Comparison of ENCODE assay signal across 8 cellular contexts in genomic region chr19:34220472-34221063, GRCh38. TPM values are rescaled to one million over a fixed set of nuclear protein-coding genes. Genes with fewer than 3 reads are reported as not detected.
DNase-seq lines count a peak whose midpoint lies in the region; ATAC-seq, FAIRE-seq and TF ChIP-seq lines count a peak whose summit lies in the region.

No MANE protein-coding gene starts in this region.

- H3K27me3 ChIP-seq in AG04450 (ENCODE audit: control insufficient read depth, insufficient read depth, low read length) = no peaks in the 10 kb centered on the region

- no peaks in the 10 kb centered on the region for H3K9me3 Mint-ChIP-seq in activated CD4-positive, alpha-beta T cell treated with anti-CD3 and anti-CD28 coated beads, Interleukin-2, amount 10 ng/mL, durations not matched to agents 7 days and 5 days
- no peaks in the 10 kb centered on the region for H3K9me3 Mint-ChIP-seq in mesothelial cell of epicardium

- TF ChIP-seq POLR2A in H54 (IDR thresholded peaks at IDR 0.05; ENCODE audit: low read depth, low read length) = no peak

- peaks cover 56% of the 10 kb centered on the region for H3K4me1 Mint-ChIP-seq in activated CD4-positive, alpha-beta T cell treated with anti-CD3 and anti-CD28 coated beads, Interleukin-2, amount 10 ng/mL, durations not matched to agents 7 days and 5 days
- H3K4me1 Mint-ChIP-seq in mesothelial cell of epicardium = peaks cover 21% of the 10 kb centered on the region

- peak; percentile 87 for FAIRE-seq in H54 (lab: Jason Lieb, UNC)

- H3K4me3 ChIP-seq in AG04450 (ENCODE audit: low read depth, low read length) = no peak overlapping the region

- POLR2A ChIA-PET in AG04450 (lab: Yijun Ruan, JAX) = interaction anchor here (0.6 kb wide), 1 partner anchor 15 kb away, joined by 3 read pairs; no protein-coding TSS in a partner anchor
- POLR2A ChIA-PET in activated CD4-positive, alpha-beta T cell treated with anti-CD3 and anti-CD28 coated beads, Interleukin-2, amount 10 ng/mL, durations not matched to agents 7 days and 5 days (lab: Charles Lee) = no interaction called here

- peaks cover 72% of the 10 kb centered on the region for H3K36me3 Mint-ChIP-seq in activated CD4-positive, alpha-beta T cell treated with anti-CD3 and anti-CD28 coated beads, Interleukin-2, amount 10 ng/mL, durations not matched to agents 7 days and 5 days (ENCODE audit: low read depth)
- H3K36me3 Mint-ChIP-seq in mesothelial cell of epicardium = peaks cover 41% of the 10 kb centered on the region

- no peak overlapping the region for H3K4me3 Mint-ChIP-seq in activated CD4-positive, alpha-beta T cell treated with anti-CD3 and anti-CD28 coated beads, Interleukin-2, amount 10 ng/mL, durations not matched to agents 7 days and 5 days
- no peak overlapping the region for H3K4me3 Mint-ChIP-seq in mesothelial cell of epicardium

- DNase-seq in AG04450 (ENCODE audit: low read depth, low spot score) (peak; percentile 24), H54 (ENCODE audit: insufficient read length, low spot score) (no peak), NCI-H524 (lab: John Stamatoyannopoulos, UW) (peak; percentile 44 to 62), mesothelial cell of epicardium (ENCODE audit: low spot score in 2 of 2, unreplicated experiment in 2 of 2) (peak in 1 of 2 experiments; percentile 49), substantia nigra (lab: John Stamatoyannopoulos, UW) (peak in 33 of 49 donors; percentile 1 to 67 (median 36))
- peak; percentile 74 for DNase-seq in activated CD4-positive, alpha-beta T cell treated with anti-CD3 and anti-CD28 coated beads, Interleukin-2, amount 10 ng/mL, durations not matched to agents 7 days and 5 days
- DNase-seq in effector CD4-positive, alpha-beta T cell = peak; percentile 60

- TF ChIP-seq CTCF in AG04450 (IDR thresholded peaks at IDR 0.05; ENCODE audit: low read depth, low read length) (peak; percentile 73), mesothelial cell of epicardium (IDR thresholded peaks at IDR 0.05; ENCODE audit: unreplicated experiment) (peak; percentile 78)

- no peak overlapping the region for H3K27ac ChIP-seq in AG04450 (ENCODE audit: low read depth, low read length)
- no peak overlapping the region for H3K27ac ChIP-seq in substantia nigra (ENCODE audit: low read depth, low read length, poor library complexity, severe bottlenecking)

- ATAC-seq in GM21447 (IDR thresholded peaks at IDR 0.05; ENCODE audit: unreplicated experiment) = no peak

- CTCF ChIA-PET in AG04450 (lab: Charles Lee) = interaction anchor here (0.7 to 3.7 kb wide), 19 partner anchors 9 to 1834 kb away, joined by 3 to 19 read pairs (median 4); no protein-coding TSS in a partner anchor
- CTCF ChIA-PET in activated CD4-positive, alpha-beta T cell treated with anti-CD3 and anti-CD28 coated beads, Interleukin-2, amount 10 ng/mL, durations not matched to agents 7 days and 5 days (lab: Charles Lee) = interaction anchor here (1.0 to 2.5 kb wide), 2 partner anchors 11 to 96 kb away, joined by 3 to 12 read pairs; no protein-coding TSS in a partner anchor

- H3K27me3 Mint-ChIP-seq in activated CD4-positive, alpha-beta T cell treated with anti-CD3 and anti-CD28 coated beads, Interleukin-2, amount 10 ng/mL, durations not matched to agents 7 days and 5 days = no peaks in the 10 kb centered on the region
- no peaks in the 10 kb centered on the region for H3K27me3 Mint-ChIP-seq in mesothelial cell of epicardium (ENCODE audit: low read depth)

- no peak overlapping the region for H3K27ac Mint-ChIP-seq in activated CD4-positive, alpha-beta T cell treated with anti-CD3 and anti-CD28 coated beads, Interleukin-2, amount 10 ng/mL, durations not matched to agents 7 days and 5 days
- H3K27ac Mint-ChIP-seq in mesothelial cell of epicardium = peak overlapping the region; percentile 60

- H3K9me3 ChIP-seq in AG04450 (ENCODE audit: control insufficient read depth, insufficient read depth, low read length) = no peaks in the 10 kb centered on the region

RNA-seq across cellular contexts. Expression of gene GARRE1, which starts 33.8 kb away (rescaled TPM):
- polyA plus RNA-seq in AG04450 (2011; rRNA removed) = 16.8 and 17.6 TPM in 2 replicates
- 19.3 and 22.5 TPM in 2 replicates for polyA minus RNA-seq in AG04450 (2011; rRNA and poly(A)+ RNA removed)
- total RNA-seq in activated CD4-positive, alpha-beta T cell treated with anti-CD3 and anti-CD28 coated beads, Interleukin-2, amount 10 ng/mL, durations not matched to agents 7 days and 5 days = 10 to 100 TPM; 16.1 to 16.6 TPM
- 50.3 to 52.4 TPM (median 50.5 TPM) in 3 replicates for total RNA-seq in mesothelial cell of epicardium

RNA-seq across cellular contexts. Expression of gene LSM14A, which starts 48.3 kb away (rescaled TPM):
- 97.0 and 99.2 TPM in 2 replicates for polyA plus RNA-seq in AG04450 (2011; rRNA removed)
- 136 and 158 TPM in 2 replicates for polyA minus RNA-seq in AG04450 (2011; rRNA and poly(A)+ RNA removed)
- 100 to 1,000 TPM; 141 to 146 TPM for total RNA-seq in activated CD4-positive, alpha-beta T cell treated with anti-CD3 and anti-CD28 coated beads, Interleukin-2, amount 10 ng/mL, durations not matched to agents 7 days and 5 days
- total RNA-seq in mesothelial cell of epicardium = 153 to 164 TPM (median 155 TPM) in 3 replicates
